In the genomic region with DNA sequence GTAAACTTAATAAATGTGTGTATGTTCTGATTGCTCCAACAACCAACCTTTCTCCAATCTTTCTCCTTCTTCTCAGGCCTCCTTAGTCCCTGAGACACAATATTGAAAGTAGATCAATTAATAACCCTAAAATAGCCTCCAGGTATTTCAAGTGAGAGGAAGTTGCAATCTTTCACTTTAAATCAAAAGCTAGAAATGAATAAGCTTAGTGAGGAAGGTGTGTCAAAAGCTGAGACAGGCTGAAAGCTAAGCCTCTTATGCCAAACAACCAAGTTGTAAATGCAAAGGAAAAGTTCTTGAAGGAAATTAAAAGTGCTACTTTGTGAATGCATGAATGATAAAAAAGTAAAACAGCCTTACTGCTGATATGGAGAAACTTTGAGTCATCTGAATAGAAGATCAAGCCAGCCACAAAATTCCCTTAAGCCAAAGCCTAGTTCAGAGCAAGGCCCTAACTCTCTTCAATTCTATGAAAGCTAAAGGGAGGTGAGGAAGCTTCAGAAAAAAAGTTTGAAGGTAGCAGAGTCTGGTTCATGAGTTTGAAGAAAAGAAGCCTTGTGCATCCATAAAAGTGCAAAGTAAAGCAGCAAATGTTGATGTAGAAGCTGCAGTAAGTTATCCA, we compare ENCODE assay signal across 11 cellular contexts. TPM values are rescaled to one million over a fixed set of nuclear protein-coding genes. Genes with fewer than 3 reads are reported as not detected.
DNase-seq lines count a peak whose midpoint lies in the region; ATAC-seq and TF ChIP-seq lines count a peak whose summit lies in the region.
"Had no signal": no experiment of that assay in that cellular context is flagged by ENCODE, and none has a peak within 500 bp of the region (broad histone marks: within the 10 kb centered on the region; RNA-seq: fewer than 3 reads in every experiment).

No MANE protein-coding gene starts in this region.

- CTCF ChIA-PET in CD8-positive, alpha-beta T cell (lab: Charles Lee), result interaction anchor here (0.6 to 1.3 kb wide), 2 partner anchors 20 to 43 kb away, joined by 3 to 5 read pairs; no protein-coding TSS in a partner anchor

- peaks cover 5% of the 10 kb centered on the region for H3K27me3 Mint-ChIP-seq in CD8-positive, alpha-beta T cell (ENCODE audit: low read depth)

- H3K4me3 Mint-ChIP-seq in CD8-positive, alpha-beta T cell, result no peak overlapping the region

- POLR2A ChIA-PET in CD8-positive, alpha-beta T cell (lab: Charles Lee), result interaction anchor here (0.6 kb wide), 1 partner anchor 359 kb away, joined by 3 read pairs; no protein-coding TSS in a partner anchor

- H3K4me1 Mint-ChIP-seq in CD8-positive, alpha-beta T cell (ENCODE audit: low read depth), result peaks cover 3% of the 10 kb centered on the region

- no peak overlapping the region for H3K4me3 ChIP-seq in CD8-positive, alpha-beta T cell (ENCODE audit: low read depth, low read length)

- H3K9me3 ChIP-seq in CD8-positive, alpha-beta T cell (ENCODE audit: low read length), result no peaks in the 10 kb centered on the region

- H3K27ac Mint-ChIP-seq in CD8-positive, alpha-beta T cell, result no peak overlapping the region

- no peak overlapping the region for H3K27ac ChIP-seq in CD8-positive, alpha-beta T cell (ENCODE audit: low read depth, low read length)

- no peaks in the 10 kb centered on the region for H3K27me3 ChIP-seq in CD8-positive, alpha-beta T cell (ENCODE audit: insufficient read depth, low read length)

- H3K4me1 ChIP-seq in CD8-positive, alpha-beta T cell (ENCODE audit: insufficient read depth, low read length), result no peaks in the 10 kb centered on the region

- peaks cover 4% of the 10 kb centered on the region for H3K36me3 Mint-ChIP-seq in CD8-positive, alpha-beta T cell

- H3K9me3 Mint-ChIP-seq in CD8-positive, alpha-beta T cell, result no peaks in the 10 kb centered on the region

- no peaks in the 10 kb centered on the region for H3K36me3 ChIP-seq in CD8-positive, alpha-beta T cell (ENCODE audit: insufficient read depth, low read length)

- intact Hi-C loops in CD8-positive, alpha-beta T cell (cut with DNase I, micrococcal nuclease), result no loop called here

- no peak for TF ChIP-seq CTCF in GM13977 (IDR thresholded peaks at IDR 0.05; ENCODE audit: extremely low read depth, insufficient read depth, missing control alignments)
- TF ChIP-seq CTCF in CD8-positive, alpha-beta T cell (IDR thresholded peaks at IDR 0.05), result no peak

- in situ Hi-C loops in GM13977 (cut with MboI; ENCODE audit: low pct_unique_long_range_greater_than_20kb, low sequenced_read_pairs, unreplicated experiment), result no loop called here

- DNase-seq in GM13977 (ENCODE audit: low spot score) (no peak), amygdala (lab: John Stamatoyannopoulos, UW) (no peak), ureter (ENCODE audit: low spot score) (no peak)
- no peak for DNase-seq in CD8-positive, alpha-beta T cell
- DNase-seq: NCI-H510A; stimulated activated naive CD4-positive, alpha-beta T cell treated with Interleukin-2 at 50 U/mL for 16 hours had no signal

- ATAC-seq in GM18502 (IDR thresholded peaks at IDR 0.05; ENCODE audit: poor library complexity, unreplicated experiment) (peak; percentile 87), GM19351 (IDR thresholded peaks at IDR 0.05; ENCODE audit: unreplicated experiment) (peak; percentile 88), HG02798 (IDR thresholded peaks at IDR 0.05; ENCODE audit: poor library complexity, unreplicated experiment) (peak; percentile 56), HG03565 (IDR thresholded peaks at IDR 0.05; ENCODE audit: unreplicated experiment) (peak; percentile 82)
- no peak for ATAC-seq in CD8-positive, alpha-beta T cell
- ATAC-seq: Right ventricle myocardium inferior had no signal

RNA-seq across cellular contexts. Expression of a gene that starts 38.6 kb away (rescaled TPM):
- 62.7 TPM for total RNA-seq in ureter
- total RNA-seq in CD8-positive, alpha-beta T cell, result not detected

RNA-seq across cellular contexts. Expression of a gene that starts 40.5 kb away (rescaled TPM):
- total RNA-seq in ureter, result 36.4 TPM
- total RNA-seq in CD8-positive, alpha-beta T cell, result 1 to 10 TPM; 4.4 to 6.1 TPM

RNA-seq across cellular contexts. Expression of a gene that starts 40.6 kb away (rescaled TPM):
- 49.5 TPM for total RNA-seq in ureter
- total RNA-seq in CD8-positive, alpha-beta T cell, result 10 to 100 TPM; 50.0 to 54.4 TPM

Comparison
In these comparisons a context has a peak if more than half of its experiments do, and no peak if none do; other contexts are left out.
1. RNA of a gene that starts 38.6 kb away (total RNA-seq): 62.7 TPM in ureter (single experiment); not detected in CD8-positive, alpha-beta T cell; every median in the first group is over 10 times any median in the second.